ENCODE assay signal across 14 cellular contexts in the genomic region with DNA sequence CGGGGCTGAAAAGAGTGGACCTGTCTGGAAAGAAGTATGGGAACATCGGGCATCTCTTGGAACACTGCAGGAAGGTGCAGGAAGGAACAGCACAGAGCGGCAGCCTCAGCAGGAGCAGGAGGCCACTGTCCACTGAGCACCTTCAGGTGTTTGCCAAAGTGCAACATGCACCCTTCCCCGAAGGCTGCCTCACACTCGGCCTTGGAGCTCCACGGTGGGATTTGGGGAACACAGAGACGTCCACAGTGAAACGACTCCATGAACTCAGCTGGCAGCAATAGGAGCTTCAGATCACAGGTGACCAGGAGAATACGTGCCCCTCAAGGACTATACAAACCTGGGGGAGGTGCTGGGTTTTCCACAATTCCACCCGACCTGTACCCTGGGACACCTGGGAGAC.
DNase-seq lines count a peak whose midpoint lies in the region; ATAC-seq and TF ChIP-seq lines count a peak whose summit lies in the region.
"Had no signal": no experiment of that assay in that cellular context is flagged by ENCODE, and none has a peak within 500 bp of the region (broad histone marks: within the 10 kb centered on the region; RNA-seq: fewer than 3 reads in every experiment).

No MANE protein-coding gene starts in this region.

- POLR2A ChIA-PET in WTC11 (lab: Charles Lee), result no interaction called here

- no peaks in the 10 kb centered on the region for H3K36me3 Mint-ChIP-seq in natural killer cell treated with Interleukin-12 subunit alpha and Interleukin-12 subunit beta and Interleukin-15 and Interleukin-18, amount 100 ng/mL, for 72 hours
- H3K36me3 Mint-ChIP-seq in natural killer cell (no peaks in the 10 kb centered on the region), osteocyte (ENCODE audit: unreplicated experiment) (no peaks in the 10 kb centered on the region), WTC11 (no peaks in the 10 kb centered on the region)

- no peaks in the 10 kb centered on the region for H3K36me3 ChIP-seq in lung (ENCODE audit: control insufficient read depth in 2 of 2, insufficient read depth in 2 of 2, low read length in 2 of 2)

- CTCF ChIA-PET in WTC11 (lab: Charles Lee), result no interaction called here

- DNase-seq in natural killer cell treated with Interleukin-12 subunit alpha and Interleukin-12 subunit beta and Interleukin-15 and Interleukin-18, amount 100 ng/mL, for 72 hours (ENCODE audit: low spot score), result peak; percentile 25
- DNase-seq in natural killer cell, result no peak
- DNase-seq in lung (ENCODE audit: low spot score), result peak; percentile 20
- DNase-seq in osteocyte (ENCODE audit: extremely low spot score, unreplicated experiment), result peak; percentile 66
- DNase-seq in erythroblast (lab: John Stamatoyannopoulos, UW), result no peak
- DNase-seq in WTC11 (ENCODE audit: low spot score), result no peak
- no peak for DNase-seq in stimulated activated CD4-positive, alpha-beta T cell treated with anti-CD3 and anti-CD28 coated beads, Interleukin-1b, Interleukin-23, amount 100 ng/mL, for 48 hours
- DNase-seq: C1 segment of cervical spinal cord; CD4-positive, alpha-beta T cell; DMS79; GOT3; H9 had no signal

- TF ChIP-seq POLR2A in erythroblast (IDR thresholded peaks at IDR 0.05; ENCODE audit: low read length), result no peak

- no peak overlapping the region for H3K27ac Mint-ChIP-seq in natural killer cell treated with Interleukin-12 subunit alpha and Interleukin-12 subunit beta and Interleukin-15 and Interleukin-18, amount 100 ng/mL, for 72 hours
- H3K27ac Mint-ChIP-seq in natural killer cell (no peak overlapping the region), osteocyte (ENCODE audit: unreplicated experiment) (no peak overlapping the region), WTC11 (no peak overlapping the region)
- H3K27ac Mint-ChIP-seq: B cell; CD4-positive, alpha-beta T cell had no signal

- no peak overlapping the region for H3K4me3 ChIP-seq in lung
- H3K4me3 ChIP-seq: GM12878 had no signal

- ATAC-seq in natural killer cell treated with Interleukin-12 subunit alpha and Interleukin-12 subunit beta and Interleukin-15 and Interleukin-18, amount 100 ng/mL, for 72 hours, result no peak
- ATAC-seq in natural killer cell (no peak), lung (ENCODE audit: insufficient read depth, low FRiP score) (no peak), WTC11 (no peak)
- ATAC-seq: GM12878 had no signal

- intact Hi-C loops in natural killer cell (cut with micrococcal nuclease), result no loop called here

- peaks cover 0 to 8% of the 10 kb centered on the region in 2 donors for H3K4me1 ChIP-seq in lung (ENCODE audit: control insufficient read depth in 2 of 2, insufficient read depth in 2 of 2, low read length in 2 of 2)

- H3K4me3 Mint-ChIP-seq in natural killer cell treated with Interleukin-12 subunit alpha and Interleukin-12 subunit beta and Interleukin-15 and Interleukin-18, amount 100 ng/mL, for 72 hours, result no peak overlapping the region
- H3K4me3 Mint-ChIP-seq in natural killer cell (no peak overlapping the region), osteocyte (ENCODE audit: unreplicated experiment) (no peak overlapping the region), WTC11 (no peak overlapping the region)
- H3K4me3 Mint-ChIP-seq: B cell, H9 had no signal

- no peaks in the 10 kb centered on the region for H3K9me3 Mint-ChIP-seq in natural killer cell treated with Interleukin-12 subunit alpha and Interleukin-12 subunit beta and Interleukin-15 and Interleukin-18, amount 100 ng/mL, for 72 hours
- H3K9me3 Mint-ChIP-seq in natural killer cell (no peaks in the 10 kb centered on the region), osteocyte (ENCODE audit: unreplicated experiment) (no peaks in the 10 kb centered on the region), WTC11 (no peaks in the 10 kb centered on the region)
- H3K9me3 Mint-ChIP-seq: CD4-positive, alpha-beta T cell had no signal

- H3K4me1 Mint-ChIP-seq in natural killer cell treated with Interleukin-12 subunit alpha and Interleukin-12 subunit beta and Interleukin-15 and Interleukin-18, amount 100 ng/mL, for 72 hours (ENCODE audit: low read depth in 2 of 2), result peaks cover 0 to 6% of the 10 kb centered on the region in 2 donors
- peaks cover 8 to 19% of the 10 kb centered on the region in 2 donors for H3K4me1 Mint-ChIP-seq in natural killer cell
- peaks cover 5% of the 10 kb centered on the region for H3K4me1 Mint-ChIP-seq in osteocyte (ENCODE audit: unreplicated experiment)
- H3K4me1 Mint-ChIP-seq in WTC11, result peaks cover 18% of the 10 kb centered on the region

- 79 to 94% methylated on average over 10 of the region's 10 CpGs for WGBS in lung, 2 donors

- TF ChIP-seq CTCF in natural killer cell (IDR thresholded peaks at IDR 0.05) (no peak), lung (IDR thresholded peaks at IDR 0.05; ENCODE audit: control extremely low read depth, extremely low read depth) (no peak), osteocyte (IDR thresholded peaks at IDR 0.05) (no peak), WTC11 (IDR thresholded peaks at IDR 0.05) (no peak)

- no peaks in the 10 kb centered on the region for H3K27me3 ChIP-seq in lung (ENCODE audit: control insufficient read depth, insufficient read depth)

- peaks cover 32 to 33% of the 10 kb centered on the region in 2 donors for H3K27me3 Mint-ChIP-seq in natural killer cell treated with Interleukin-12 subunit alpha and Interleukin-12 subunit beta and Interleukin-15 and Interleukin-18, amount 100 ng/mL, for 72 hours
- H3K27me3 Mint-ChIP-seq in natural killer cell (ENCODE audit: low read depth in 2 of 2), result peaks cover 21 to 30% of the 10 kb centered on the region in 2 donors
- H3K27me3 Mint-ChIP-seq in osteocyte (ENCODE audit: unreplicated experiment), result peaks cover 23% of the 10 kb centered on the region
- peaks cover 35% of the 10 kb centered on the region for H3K27me3 Mint-ChIP-seq in WTC11 (ENCODE audit: low read depth)

- H3K9me3 ChIP-seq in lung (ENCODE audit: control insufficient read depth in 2 of 2, insufficient read depth in 1 of 2, low read length in 1 of 2), result no peaks in the 10 kb centered on the region

- no peak overlapping the region for H3K27ac ChIP-seq in lung (ENCODE audit: low read depth in 1 of 2, low read length in 1 of 2)

TF ChIP-seq in WTC11, 78 proteins besides CTCF, POLR2A, EP300 and RAD21:
- TF ChIP-seq, protein P1, sequence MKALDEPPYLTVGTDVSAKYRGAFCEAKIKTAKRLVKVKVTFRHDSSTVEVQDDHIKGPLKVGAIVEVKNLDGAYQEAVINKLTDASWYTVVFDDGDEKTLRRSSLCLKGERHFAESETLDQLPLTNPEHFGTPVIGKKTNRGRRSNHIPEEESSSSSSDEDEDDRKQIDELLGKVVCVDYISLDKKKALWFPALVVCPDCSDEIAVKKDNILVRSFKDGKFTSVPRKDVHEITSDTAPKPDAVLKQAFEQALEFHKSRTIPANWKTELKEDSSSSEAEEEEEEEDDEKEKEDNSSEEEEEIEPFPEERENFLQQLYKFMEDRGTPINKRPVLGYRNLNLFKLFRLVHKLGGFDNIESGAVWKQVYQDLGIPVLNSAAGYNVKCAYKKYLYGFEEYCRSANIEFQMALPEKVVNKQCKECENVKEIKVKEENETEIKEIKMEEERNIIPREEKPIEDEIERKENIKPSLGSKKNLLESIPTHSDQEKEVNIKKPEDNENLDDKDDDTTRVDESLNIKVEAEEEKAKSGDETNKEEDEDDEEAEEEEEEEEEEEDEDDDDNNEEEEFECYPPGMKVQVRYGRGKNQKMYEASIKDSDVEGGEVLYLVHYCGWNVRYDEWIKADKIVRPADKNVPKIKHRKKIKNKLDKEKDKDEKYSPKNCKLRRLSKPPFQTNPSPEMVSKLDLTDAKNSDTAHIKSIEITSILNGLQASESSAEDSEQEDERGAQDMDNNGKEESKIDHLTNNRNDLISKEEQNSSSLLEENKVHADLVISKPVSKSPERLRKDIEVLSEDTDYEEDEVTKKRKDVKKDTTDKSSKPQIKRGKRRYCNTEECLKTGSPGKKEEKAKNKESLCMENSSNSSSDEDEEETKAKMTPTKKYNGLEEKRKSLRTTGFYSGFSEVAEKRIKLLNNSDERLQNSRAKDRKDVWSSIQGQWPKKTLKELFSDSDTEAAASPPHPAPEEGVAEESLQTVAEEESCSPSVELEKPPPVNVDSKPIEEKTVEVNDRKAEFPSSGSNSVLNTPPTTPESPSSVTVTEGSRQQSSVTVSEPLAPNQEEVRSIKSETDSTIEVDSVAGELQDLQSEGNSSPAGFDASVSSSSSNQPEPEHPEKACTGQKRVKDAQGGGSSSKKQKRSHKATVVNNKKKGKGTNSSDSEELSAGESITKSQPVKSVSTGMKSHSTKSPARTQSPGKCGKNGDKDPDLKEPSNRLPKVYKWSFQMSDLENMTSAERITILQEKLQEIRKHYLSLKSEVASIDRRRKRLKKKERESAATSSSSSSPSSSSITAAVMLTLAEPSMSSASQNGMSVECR (CRISPR knock-in tag; IDR thresholded peaks at IDR 0.05; ENCODE audit: borderline replicate concordance), result no peak
- TF ChIP-seq ATF3 (CRISPR knock-in tag; conservative IDR thresholded peaks at IDR 0.05) (no peak), ERG (CRISPR knock-in tag; IDR thresholded peaks at IDR 0.05) (no peak)

Comparison
In these comparisons a context has a peak if more than half of its experiments do, and no peak if none do; other contexts are left out.
1. DNase-seq: peak in natural killer cell treated with Interleukin-12 subunit alpha and Interleukin-12 subunit beta and Interleukin-15 and Interleukin-18, amount 100 ng/mL, for 72 hours (single experiment), lung (single experiment) and osteocyte (single experiment); none in natural killer cell (single experiment), erythroblast (0 of 2), WTC11 (single experiment) and stimulated activated CD4-positive, alpha-beta T cell treated with anti-CD3 and anti-CD28 coated beads, Interleukin-1b, Interleukin-23, amount 100 ng/mL, for 48 hours (single experiment).